In the genomic region with DNA sequence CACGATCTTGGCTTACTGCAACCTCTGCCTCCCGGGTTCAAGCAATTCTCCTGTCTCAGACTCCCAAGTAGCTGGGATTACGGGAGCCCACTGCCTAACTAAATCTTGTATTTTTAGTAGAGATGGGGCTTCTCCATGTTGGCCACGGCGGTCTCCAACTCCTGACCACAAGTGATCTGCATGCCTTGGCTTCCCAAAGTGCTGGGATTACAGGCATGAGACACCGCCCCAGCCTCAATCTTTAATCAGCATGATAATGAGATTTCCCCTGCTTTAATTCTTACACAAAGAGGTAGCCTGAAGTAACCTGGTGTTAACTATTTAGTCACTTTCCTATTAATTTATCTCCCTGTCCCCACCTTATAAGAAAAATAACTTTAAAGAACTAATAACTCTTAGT, we compare ENCODE assay signal across 2 cellular contexts.
TF ChIP-seq lines count a peak whose summit lies in the region.

No MANE protein-coding gene starts in this region.

TF ChIP-seq in GM23338, 12 proteins besides CTCF, POLR2A, EP300 and RAD21:
- TF ChIP-seq, protein P1, sequence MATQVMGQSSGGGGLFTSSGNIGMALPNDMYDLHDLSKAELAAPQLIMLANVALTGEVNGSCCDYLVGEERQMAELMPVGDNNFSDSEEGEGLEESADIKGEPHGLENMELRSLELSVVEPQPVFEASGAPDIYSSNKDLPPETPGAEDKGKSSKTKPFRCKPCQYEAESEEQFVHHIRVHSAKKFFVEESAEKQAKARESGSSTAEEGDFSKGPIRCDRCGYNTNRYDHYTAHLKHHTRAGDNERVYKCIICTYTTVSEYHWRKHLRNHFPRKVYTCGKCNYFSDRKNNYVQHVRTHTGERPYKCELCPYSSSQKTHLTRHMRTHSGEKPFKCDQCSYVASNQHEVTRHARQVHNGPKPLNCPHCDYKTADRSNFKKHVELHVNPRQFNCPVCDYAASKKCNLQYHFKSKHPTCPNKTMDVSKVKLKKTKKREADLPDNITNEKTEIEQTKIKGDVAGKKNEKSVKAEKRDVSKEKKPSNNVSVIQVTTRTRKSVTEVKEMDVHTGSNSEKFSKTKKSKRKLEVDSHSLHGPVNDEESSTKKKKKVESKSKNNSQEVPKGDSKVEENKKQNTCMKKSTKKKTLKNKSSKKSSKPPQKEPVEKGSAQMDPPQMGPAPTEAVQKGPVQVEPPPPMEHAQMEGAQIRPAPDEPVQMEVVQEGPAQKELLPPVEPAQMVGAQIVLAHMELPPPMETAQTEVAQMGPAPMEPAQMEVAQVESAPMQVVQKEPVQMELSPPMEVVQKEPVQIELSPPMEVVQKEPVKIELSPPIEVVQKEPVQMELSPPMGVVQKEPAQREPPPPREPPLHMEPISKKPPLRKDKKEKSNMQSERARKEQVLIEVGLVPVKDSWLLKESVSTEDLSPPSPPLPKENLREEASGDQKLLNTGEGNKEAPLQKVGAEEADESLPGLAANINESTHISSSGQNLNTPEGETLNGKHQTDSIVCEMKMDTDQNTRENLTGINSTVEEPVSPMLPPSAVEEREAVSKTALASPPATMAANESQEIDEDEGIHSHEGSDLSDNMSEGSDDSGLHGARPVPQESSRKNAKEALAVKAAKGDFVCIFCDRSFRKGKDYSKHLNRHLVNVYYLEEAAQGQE (IDR thresholded peaks at IDR 0.05; ENCODE audit: unreplicated experiment): no peak
- TF ChIP-seq, protein P2, sequence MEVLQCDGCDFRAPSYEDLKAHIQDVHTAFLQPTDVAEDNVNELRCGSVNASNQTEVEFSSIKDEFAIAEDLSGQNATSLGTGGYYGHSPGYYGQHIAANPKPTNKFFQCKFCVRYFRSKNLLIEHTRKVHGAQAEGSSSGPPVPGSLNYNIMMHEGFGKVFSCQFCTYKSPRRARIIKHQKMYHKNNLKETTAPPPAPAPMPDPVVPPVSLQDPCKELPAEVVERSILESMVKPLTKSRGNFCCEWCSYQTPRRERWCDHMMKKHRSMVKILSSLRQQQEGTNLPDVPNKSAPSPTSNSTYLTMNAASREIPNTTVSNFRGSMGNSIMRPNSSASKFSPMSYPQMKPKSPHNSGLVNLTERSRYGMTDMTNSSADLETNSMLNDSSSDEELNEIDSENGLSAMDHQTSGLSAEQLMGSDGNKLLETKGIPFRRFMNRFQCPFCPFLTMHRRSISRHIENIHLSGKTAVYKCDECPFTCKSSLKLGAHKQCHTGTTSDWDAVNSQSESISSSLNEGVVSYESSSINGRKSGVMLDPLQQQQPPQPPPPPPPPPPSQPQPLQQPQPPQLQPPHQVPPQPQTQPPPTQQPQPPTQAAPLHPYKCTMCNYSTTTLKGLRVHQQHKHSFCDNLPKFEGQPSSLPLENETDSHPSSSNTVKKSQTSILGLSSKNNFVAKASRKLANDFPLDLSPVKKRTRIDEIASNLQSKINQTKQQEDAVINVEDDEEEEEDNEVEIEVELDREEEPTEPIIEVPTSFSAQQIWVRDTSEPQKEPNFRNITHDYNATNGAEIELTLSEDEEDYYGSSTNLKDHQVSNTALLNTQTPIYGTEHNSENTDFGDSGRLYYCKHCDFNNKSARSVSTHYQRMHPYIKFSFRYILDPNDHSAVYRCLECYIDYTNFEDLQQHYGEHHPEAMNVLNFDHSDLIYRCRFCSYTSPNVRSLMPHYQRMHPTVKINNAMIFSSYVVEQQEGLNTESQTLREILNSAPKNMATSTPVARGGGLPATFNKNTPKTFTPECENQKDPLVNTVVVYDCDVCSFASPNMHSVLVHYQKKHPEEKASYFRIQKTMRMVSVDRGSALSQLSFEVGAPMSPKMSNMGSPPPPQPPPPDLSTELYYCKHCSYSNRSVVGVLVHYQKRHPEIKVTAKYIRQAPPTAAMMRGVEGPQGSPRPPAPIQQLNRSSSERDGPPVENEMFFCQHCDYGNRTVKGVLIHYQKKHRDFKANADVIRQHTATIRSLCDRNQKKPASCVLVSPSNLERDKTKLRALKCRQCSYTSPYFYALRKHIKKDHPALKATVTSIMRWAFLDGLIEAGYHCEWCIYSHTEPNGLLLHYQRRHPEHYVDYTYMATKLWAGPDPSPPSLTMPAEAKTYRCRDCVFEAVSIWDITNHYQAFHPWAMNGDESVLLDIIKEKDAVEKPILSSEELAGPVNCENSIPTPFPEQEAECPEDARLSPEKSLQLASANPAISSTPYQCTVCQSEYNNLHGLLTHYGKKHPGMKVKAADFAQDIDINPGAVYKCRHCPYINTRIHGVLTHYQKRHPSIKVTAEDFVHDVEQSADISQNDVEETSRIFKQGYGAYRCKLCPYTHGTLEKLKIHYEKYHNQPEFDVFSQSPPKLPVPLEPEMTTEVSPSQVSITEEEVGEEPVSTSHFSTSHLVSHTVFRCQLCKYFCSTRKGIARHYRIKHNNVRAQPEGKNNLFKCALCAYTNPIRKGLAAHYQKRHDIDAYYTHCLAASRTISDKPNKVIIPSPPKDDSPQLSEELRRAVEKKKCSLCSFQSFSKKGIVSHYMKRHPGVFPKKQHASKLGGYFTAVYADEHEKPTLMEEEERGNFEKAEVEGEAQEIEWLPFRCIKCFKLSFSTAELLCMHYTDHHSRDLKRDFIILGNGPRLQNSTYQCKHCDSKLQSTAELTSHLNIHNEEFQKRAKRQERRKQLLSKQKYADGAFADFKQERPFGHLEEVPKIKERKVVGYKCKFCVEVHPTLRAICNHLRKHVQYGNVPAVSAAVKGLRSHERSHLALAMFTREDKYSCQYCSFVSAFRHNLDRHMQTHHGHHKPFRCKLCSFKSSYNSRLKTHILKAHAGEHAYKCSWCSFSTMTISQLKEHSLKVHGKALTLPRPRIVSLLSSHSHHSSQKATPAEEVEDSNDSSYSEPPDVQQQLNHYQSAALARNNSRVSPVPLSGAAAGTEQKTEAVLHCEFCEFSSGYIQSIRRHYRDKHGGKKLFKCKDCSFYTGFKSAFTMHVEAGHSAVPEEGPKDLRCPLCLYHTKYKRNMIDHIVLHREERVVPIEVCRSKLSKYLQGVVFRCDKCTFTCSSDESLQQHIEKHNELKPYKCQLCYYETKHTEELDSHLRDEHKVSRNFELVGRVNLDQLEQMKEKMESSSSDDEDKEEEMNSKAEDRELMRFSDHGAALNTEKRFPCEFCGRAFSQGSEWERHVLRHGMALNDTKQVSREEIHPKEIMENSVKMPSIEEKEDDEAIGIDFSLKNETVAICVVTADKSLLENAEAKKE (CRISPR knock-in tag; IDR thresholded peaks at IDR 0.05): peak; percentile 89

TF ChIP-seq in WTC11, 78 proteins besides CTCF, POLR2A, EP300 and RAD21 (continued from another document):
- TF ChIP-seq, protein P3, sequence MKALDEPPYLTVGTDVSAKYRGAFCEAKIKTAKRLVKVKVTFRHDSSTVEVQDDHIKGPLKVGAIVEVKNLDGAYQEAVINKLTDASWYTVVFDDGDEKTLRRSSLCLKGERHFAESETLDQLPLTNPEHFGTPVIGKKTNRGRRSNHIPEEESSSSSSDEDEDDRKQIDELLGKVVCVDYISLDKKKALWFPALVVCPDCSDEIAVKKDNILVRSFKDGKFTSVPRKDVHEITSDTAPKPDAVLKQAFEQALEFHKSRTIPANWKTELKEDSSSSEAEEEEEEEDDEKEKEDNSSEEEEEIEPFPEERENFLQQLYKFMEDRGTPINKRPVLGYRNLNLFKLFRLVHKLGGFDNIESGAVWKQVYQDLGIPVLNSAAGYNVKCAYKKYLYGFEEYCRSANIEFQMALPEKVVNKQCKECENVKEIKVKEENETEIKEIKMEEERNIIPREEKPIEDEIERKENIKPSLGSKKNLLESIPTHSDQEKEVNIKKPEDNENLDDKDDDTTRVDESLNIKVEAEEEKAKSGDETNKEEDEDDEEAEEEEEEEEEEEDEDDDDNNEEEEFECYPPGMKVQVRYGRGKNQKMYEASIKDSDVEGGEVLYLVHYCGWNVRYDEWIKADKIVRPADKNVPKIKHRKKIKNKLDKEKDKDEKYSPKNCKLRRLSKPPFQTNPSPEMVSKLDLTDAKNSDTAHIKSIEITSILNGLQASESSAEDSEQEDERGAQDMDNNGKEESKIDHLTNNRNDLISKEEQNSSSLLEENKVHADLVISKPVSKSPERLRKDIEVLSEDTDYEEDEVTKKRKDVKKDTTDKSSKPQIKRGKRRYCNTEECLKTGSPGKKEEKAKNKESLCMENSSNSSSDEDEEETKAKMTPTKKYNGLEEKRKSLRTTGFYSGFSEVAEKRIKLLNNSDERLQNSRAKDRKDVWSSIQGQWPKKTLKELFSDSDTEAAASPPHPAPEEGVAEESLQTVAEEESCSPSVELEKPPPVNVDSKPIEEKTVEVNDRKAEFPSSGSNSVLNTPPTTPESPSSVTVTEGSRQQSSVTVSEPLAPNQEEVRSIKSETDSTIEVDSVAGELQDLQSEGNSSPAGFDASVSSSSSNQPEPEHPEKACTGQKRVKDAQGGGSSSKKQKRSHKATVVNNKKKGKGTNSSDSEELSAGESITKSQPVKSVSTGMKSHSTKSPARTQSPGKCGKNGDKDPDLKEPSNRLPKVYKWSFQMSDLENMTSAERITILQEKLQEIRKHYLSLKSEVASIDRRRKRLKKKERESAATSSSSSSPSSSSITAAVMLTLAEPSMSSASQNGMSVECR (CRISPR knock-in tag; IDR thresholded peaks at IDR 0.05; ENCODE audit: borderline replicate concordance): no peak
- TF ChIP-seq, protein P4, sequence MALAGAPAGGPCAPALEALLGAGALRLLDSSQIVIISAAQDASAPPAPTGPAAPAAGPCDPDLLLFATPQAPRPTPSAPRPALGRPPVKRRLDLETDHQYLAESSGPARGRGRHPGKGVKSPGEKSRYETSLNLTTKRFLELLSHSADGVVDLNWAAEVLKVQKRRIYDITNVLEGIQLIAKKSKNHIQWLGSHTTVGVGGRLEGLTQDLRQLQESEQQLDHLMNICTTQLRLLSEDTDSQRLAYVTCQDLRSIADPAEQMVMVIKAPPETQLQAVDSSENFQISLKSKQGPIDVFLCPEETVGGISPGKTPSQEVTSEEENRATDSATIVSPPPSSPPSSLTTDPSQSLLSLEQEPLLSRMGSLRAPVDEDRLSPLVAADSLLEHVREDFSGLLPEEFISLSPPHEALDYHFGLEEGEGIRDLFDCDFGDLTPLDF (CRISPR knock-in tag; IDR thresholded peaks at IDR 0.05): no peak
- TF ChIP-seq, protein P5, sequence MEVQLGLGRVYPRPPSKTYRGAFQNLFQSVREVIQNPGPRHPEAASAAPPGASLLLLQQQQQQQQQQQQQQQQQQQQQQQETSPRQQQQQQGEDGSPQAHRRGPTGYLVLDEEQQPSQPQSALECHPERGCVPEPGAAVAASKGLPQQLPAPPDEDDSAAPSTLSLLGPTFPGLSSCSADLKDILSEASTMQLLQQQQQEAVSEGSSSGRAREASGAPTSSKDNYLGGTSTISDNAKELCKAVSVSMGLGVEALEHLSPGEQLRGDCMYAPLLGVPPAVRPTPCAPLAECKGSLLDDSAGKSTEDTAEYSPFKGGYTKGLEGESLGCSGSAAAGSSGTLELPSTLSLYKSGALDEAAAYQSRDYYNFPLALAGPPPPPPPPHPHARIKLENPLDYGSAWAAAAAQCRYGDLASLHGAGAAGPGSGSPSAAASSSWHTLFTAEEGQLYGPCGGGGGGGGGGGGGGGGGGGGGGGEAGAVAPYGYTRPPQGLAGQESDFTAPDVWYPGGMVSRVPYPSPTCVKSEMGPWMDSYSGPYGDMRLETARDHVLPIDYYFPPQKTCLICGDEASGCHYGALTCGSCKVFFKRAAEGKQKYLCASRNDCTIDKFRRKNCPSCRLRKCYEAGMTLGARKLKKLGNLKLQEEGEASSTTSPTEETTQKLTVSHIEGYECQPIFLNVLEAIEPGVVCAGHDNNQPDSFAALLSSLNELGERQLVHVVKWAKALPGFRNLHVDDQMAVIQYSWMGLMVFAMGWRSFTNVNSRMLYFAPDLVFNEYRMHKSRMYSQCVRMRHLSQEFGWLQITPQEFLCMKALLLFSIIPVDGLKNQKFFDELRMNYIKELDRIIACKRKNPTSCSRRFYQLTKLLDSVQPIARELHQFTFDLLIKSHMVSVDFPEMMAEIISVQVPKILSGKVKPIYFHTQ (CRISPR knock-in tag; IDR thresholded peaks at IDR 0.05): no peak
- TF ChIP-seq, protein P6, sequence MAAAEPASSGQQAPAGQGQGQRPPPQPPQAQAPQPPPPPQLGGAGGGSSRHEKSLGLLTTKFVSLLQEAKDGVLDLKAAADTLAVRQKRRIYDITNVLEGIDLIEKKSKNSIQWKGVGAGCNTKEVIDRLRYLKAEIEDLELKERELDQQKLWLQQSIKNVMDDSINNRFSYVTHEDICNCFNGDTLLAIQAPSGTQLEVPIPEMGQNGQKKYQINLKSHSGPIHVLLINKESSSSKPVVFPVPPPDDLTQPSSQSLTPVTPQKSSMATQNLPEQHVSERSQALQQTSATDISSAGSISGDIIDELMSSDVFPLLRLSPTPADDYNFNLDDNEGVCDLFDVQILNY (CRISPR knock-in tag; IDR thresholded peaks at IDR 0.05): no peak
- TF ChIP-seq JAZF1 (CRISPR knock-in tag; IDR thresholded peaks at IDR 0.05): no peak
- no peak for TF ChIP-seq JUN (CRISPR knock-in tag; IDR thresholded peaks at IDR 0.05)
- TF ChIP-seq, protein P7, sequence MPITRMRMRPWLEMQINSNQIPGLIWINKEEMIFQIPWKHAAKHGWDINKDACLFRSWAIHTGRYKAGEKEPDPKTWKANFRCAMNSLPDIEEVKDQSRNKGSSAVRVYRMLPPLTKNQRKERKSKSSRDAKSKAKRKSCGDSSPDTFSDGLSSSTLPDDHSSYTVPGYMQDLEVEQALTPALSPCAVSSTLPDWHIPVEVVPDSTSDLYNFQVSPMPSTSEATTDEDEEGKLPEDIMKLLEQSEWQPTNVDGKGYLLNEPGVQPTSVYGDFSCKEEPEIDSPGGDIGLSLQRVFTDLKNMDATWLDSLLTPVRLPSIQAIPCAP (CRISPR knock-in tag; IDR thresholded peaks at IDR 0.05): no peak
- TF ChIP-seq, protein P8, sequence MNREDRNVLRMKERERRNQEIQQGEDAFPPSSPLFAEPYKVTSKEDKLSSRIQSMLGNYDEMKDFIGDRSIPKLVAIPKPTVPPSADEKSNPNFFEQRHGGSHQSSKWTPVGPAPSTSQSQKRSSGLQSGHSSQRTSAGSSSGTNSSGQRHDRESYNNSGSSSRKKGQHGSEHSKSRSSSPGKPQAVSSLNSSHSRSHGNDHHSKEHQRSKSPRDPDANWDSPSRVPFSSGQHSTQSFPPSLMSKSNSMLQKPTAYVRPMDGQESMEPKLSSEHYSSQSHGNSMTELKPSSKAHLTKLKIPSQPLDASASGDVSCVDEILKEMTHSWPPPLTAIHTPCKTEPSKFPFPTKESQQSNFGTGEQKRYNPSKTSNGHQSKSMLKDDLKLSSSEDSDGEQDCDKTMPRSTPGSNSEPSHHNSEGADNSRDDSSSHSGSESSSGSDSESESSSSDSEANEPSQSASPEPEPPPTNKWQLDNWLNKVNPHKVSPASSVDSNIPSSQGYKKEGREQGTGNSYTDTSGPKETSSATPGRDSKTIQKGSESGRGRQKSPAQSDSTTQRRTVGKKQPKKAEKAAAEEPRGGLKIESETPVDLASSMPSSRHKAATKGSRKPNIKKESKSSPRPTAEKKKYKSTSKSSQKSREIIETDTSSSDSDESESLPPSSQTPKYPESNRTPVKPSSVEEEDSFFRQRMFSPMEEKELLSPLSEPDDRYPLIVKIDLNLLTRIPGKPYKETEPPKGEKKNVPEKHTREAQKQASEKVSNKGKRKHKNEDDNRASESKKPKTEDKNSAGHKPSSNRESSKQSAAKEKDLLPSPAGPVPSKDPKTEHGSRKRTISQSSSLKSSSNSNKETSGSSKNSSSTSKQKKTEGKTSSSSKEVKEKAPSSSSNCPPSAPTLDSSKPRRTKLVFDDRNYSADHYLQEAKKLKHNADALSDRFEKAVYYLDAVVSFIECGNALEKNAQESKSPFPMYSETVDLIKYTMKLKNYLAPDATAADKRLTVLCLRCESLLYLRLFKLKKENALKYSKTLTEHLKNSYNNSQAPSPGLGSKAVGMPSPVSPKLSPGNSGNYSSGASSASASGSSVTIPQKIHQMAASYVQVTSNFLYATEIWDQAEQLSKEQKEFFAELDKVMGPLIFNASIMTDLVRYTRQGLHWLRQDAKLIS (CRISPR knock-in tag; IDR thresholded peaks at IDR 0.05; ENCODE audit: borderline replicate concordance): no peak
- no peak for TF ChIP-seq SMAD3 (CRISPR knock-in tag; IDR thresholded peaks at IDR 0.05; ENCODE audit: borderline replicate concordance)
